ENCODE assay signal across 8 cellular contexts in the genomic region with DNA sequence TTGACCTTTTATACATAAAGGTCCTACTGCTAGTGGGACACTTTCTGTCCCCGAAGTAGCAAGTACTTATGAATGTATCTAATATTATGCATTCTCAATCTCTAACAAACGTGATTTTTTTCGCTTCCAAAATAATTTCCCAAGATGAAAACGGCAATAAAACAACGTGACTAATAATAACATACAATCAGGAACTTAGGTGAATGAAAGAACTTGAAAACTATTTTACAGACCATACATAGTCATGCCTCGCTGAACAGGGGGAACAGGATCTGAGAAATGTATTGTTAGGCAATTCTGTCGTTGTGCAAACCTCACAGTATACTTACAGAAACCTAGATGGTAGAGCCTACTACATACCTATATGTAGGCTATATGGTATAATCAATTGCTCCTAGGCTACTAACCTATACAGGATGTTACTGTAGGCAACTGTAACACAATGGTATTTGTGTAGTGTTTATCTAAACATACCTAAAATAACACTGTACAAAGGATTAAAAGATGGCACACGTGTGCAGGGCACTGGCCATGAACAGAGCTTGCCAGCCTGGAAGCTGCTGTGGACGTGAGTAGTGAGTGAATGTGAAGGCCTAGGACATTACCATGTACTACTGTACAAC. TPM values are rescaled to one million over a fixed set of nuclear protein-coding genes. Genes with fewer than 3 reads are reported as not detected.
DNase-seq lines count a peak whose midpoint lies in the region; ATAC-seq, FAIRE-seq and TF ChIP-seq lines count a peak whose summit lies in the region.

No MANE protein-coding gene starts in this region.

- no peak for TF ChIP-seq CTCF in body of pancreas (IDR thresholded peaks at IDR 0.05)

- no peaks in the 10 kb centered on the region for H3K9me3 Mint-ChIP-seq in T-helper 1 cell treated with Interleukin-12 subunit alpha and Interleukin-12 subunit beta and Interleukin-4 antibody, amounts not matched to agents 30 μg/mL and 1 μg/mL, for 36 hours

- no peaks in the 10 kb centered on the region for H3K36me3 ChIP-seq in body of pancreas (replicated peaks in 1 of 2; ENCODE audit: insufficient read depth in 1 of 2, low read depth in 2 of 2)

- intact Hi-C loops in body of pancreas (cut with DNase I), result no loop called here

- ATAC-seq in body of pancreas, result no peak
- ATAC-seq in HG03469 (IDR thresholded peaks at IDR 0.05; ENCODE audit: unreplicated experiment), result no peak

- H3K27ac Mint-ChIP-seq in T-helper 1 cell treated with Interleukin-12 subunit alpha and Interleukin-12 subunit beta and Interleukin-4 antibody, amounts not matched to agents 30 μg/mL and 1 μg/mL, for 36 hours, result no peak overlapping the region

- TF ChIP-seq POLR2A in body of pancreas (IDR thresholded peaks at IDR 0.05), result peak in 1 of 3 donors; percentile 14

- no peaks in the 10 kb centered on the region for H3K27me3 Mint-ChIP-seq in T-helper 1 cell treated with Interleukin-12 subunit alpha and Interleukin-12 subunit beta and Interleukin-4 antibody, amounts not matched to agents 30 μg/mL and 1 μg/mL, for 36 hours (ENCODE audit: low read depth)

- peaks cover 42% of the 10 kb centered on the region for H3K4me1 ChIP-seq in body of pancreas

- H3K9me3 ChIP-seq in body of pancreas, result no peaks in the 10 kb centered on the region

- no peak for FAIRE-seq in urothelium cell line (lab: Jason Lieb, UNC)

- H3K36me3 Mint-ChIP-seq in T-helper 1 cell treated with Interleukin-12 subunit alpha and Interleukin-12 subunit beta and Interleukin-4 antibody, amounts not matched to agents 30 μg/mL and 1 μg/mL, for 36 hours (ENCODE audit: low read depth), result peaks cover 5% of the 10 kb centered on the region

- H3K4me1 Mint-ChIP-seq in T-helper 1 cell treated with Interleukin-12 subunit alpha and Interleukin-12 subunit beta and Interleukin-4 antibody, amounts not matched to agents 30 μg/mL and 1 μg/mL, for 36 hours (ENCODE audit: low read depth), result peaks cover 45% of the 10 kb centered on the region

- H3K27ac ChIP-seq in body of pancreas (peak overlapping the region; percentile 20 to 97 (median 77)), temporal lobe (ENCODE audit: low read depth, low read length) (peak overlapping the region; percentile 44)

- H3K27me3 ChIP-seq in body of pancreas, result no peaks in the 10 kb centered on the region

- H3K4me3 Mint-ChIP-seq in T-helper 1 cell treated with Interleukin-12 subunit alpha and Interleukin-12 subunit beta and Interleukin-4 antibody, amounts not matched to agents 30 μg/mL and 1 μg/mL, for 36 hours, result peak overlapping the region; percentile 95

- peak overlapping the region in 1 of 2 donors; percentile 53 for H3K4me3 ChIP-seq in body of pancreas

- DNase-seq in T-helper 1 cell, result no peak
- peak; percentile 72 for DNase-seq in NOMO-1 treated with dmso at 0.1 percent for 144 hours (lab: John Stamatoyannopoulos, UW; ENCODE audit: unreplicated experiment)
- peak; percentile 20 to 53 (median 42) for DNase-seq in body of pancreas
- peak; percentile 57 for DNase-seq in left kidney (ENCODE audit: low read depth, low spot score)
- DNase-seq in urothelium cell line (ENCODE audit: low spot score), result no peak

- WGBS in body of pancreas, 2 donors, result 17 to 20% methylated on average over 9 of the region's 9 CpGs

RNA-seq across cellular contexts. Expression of a gene that starts 2.5 kb away (rescaled TPM):
- total RNA-seq in body of pancreas (100 to 1,000 TPM; 112 to 215 TPM), temporal lobe (578 TPM)

Comparison
In these comparisons a context has a peak if more than half of its experiments do, and no peak if none do; other contexts are left out.
1. DNase-seq: peak in NOMO-1 treated with dmso at 0.1 percent for 144 hours (single experiment), body of pancreas (4 of 4) and left kidney (single experiment); none in T-helper 1 cell (0 of 5) and urothelium cell line (single experiment).